ENCODE assay signal across 8 cellular contexts in genomic region chr4:98260579-98261290, GRCh38. TPM values are rescaled to one million over a fixed set of nuclear protein-coding genes. Genes with fewer than 3 reads are reported as not detected.
DNase-seq lines count a peak whose midpoint lies in the region; ATAC-seq, FAIRE-seq and TF ChIP-seq lines count a peak whose summit lies in the region.

No MANE protein-coding gene starts in this region.

- H3K36me3 Mint-ChIP-seq in activated naive CD8-positive, alpha-beta T cell treated with anti-CD3 and anti-CD28 coated beads, Interleukin-2, amount 10 ng/mL, durations not matched to agents 7 days and 5 days, result peaks cover 22% of the 10 kb centered on the region

- FAIRE-seq in pancreas (lab: Jason Lieb, UNC), result no peak

- POLR2A ChIA-PET in activated naive CD8-positive, alpha-beta T cell treated with anti-CD3 and anti-CD28 coated beads, Interleukin-2, amount 10 ng/mL, durations not matched to agents 7 days and 5 days (lab: Charles Lee), result interaction anchor here (0.7 to 3.2 kb wide), 17 partner anchors 8 to 828 kb away, joined by 3 to 27 read pairs (median 5); partner anchors contain the start of genes ADH5, EIF4E, METAP1 and STPG2

- WGBS in pancreas, 2 donors, result 0% methylated on average over 34 to 59 of the region's 59 CpGs
- 0 to 1% methylated on average over 18 to 42 of the region's 59 CpGs for WGBS in thyroid gland, 2 donors

- no peaks in the 10 kb centered on the region for H3K27me3 Mint-ChIP-seq in activated naive CD8-positive, alpha-beta T cell treated with anti-CD3 and anti-CD28 coated beads, Interleukin-2, amount 10 ng/mL, durations not matched to agents 7 days and 5 days

- H3K4me1 ChIP-seq in pancreas, result peaks cover 0 to 12% (median 4%) of the 10 kb centered on the region in 3 donors
- H3K4me1 ChIP-seq in thyroid gland, result peaks cover 3 to 16% of the 10 kb centered on the region in 2 donors

- H3K27me3 ChIP-seq in pancreas, result no peaks in the 10 kb centered on the region
- H3K27me3 ChIP-seq in thyroid gland, result no peaks in the 10 kb centered on the region

- peak overlapping the region; percentile 97 for H3K27ac Mint-ChIP-seq in activated naive CD8-positive, alpha-beta T cell treated with anti-CD3 and anti-CD28 coated beads, Interleukin-2, amount 10 ng/mL, durations not matched to agents 7 days and 5 days

- peak overlapping the region; percentile 95 for H3K4me3 Mint-ChIP-seq in activated naive CD8-positive, alpha-beta T cell treated with anti-CD3 and anti-CD28 coated beads, Interleukin-2, amount 10 ng/mL, durations not matched to agents 7 days and 5 days

- TF ChIP-seq POLR2A in thyroid gland (IDR thresholded peaks at IDR 0.05), result peak; percentile 83 to 96

- H3K36me3 ChIP-seq in pancreas (no peaks in the 10 kb centered on the region), thyroid gland (no peaks in the 10 kb centered on the region)

- peak; percentile 85 for DNase-seq in GM12864 (ENCODE audit: low read depth)
- DNase-seq in NAMALWA (ENCODE audit: low spot score), result peak; percentile 95
- DNase-seq in activated naive CD8-positive, alpha-beta T cell treated with anti-CD3 and anti-CD28 coated beads, Interleukin-2, amount 10 ng/mL, durations not matched to agents 7 days and 5 days, result peak; percentile 91
- DNase-seq in Right ventricle myocardium inferior (ENCODE audit: missing footprints), result peak; percentile 97
- peak; percentile 95 to 98 (median 96) for DNase-seq in pancreas
- peak; percentile 95 to 97 for DNase-seq in thyroid gland

- H3K4me3 ChIP-seq in GM12864 (ENCODE audit: low read depth, low read length) (peak overlapping the region; percentile 82), pancreas (peak overlapping the region; percentile 44 to 91 (median 64)), thyroid gland (replicated peaks in 1 of 3) (peak overlapping the region; percentile 47 to 80 (median 72))

- peaks cover 35% of the 10 kb centered on the region for H3K4me1 Mint-ChIP-seq in activated naive CD8-positive, alpha-beta T cell treated with anti-CD3 and anti-CD28 coated beads, Interleukin-2, amount 10 ng/mL, durations not matched to agents 7 days and 5 days

- H3K27ac ChIP-seq in pancreas (peak overlapping the region; percentile 97 to 99 (median 99)), thyroid gland (peak overlapping the region; percentile 93 to 98 (median 97))

- peaks cover 1% of the 10 kb centered on the region for H3K9me3 Mint-ChIP-seq in activated naive CD8-positive, alpha-beta T cell treated with anti-CD3 and anti-CD28 coated beads, Interleukin-2, amount 10 ng/mL, durations not matched to agents 7 days and 5 days

- TF ChIP-seq CTCF in GM12864 (IDR thresholded peaks at IDR 0.05; ENCODE audit: low read depth, low read length, missing control alignments) (no peak), pancreas (IDR thresholded peaks at IDR 0.05) (no peak), thyroid gland (IDR thresholded peaks at IDR 0.05) (no peak)

- intact Hi-C loops in Right ventricle myocardium inferior (cut with DNase I) (loop anchor here (1.0 to 10.0 kb wide), 4 partner anchors 62 to 737 kb away; partner anchors contain the start of genes METAP1 and STPG2), pancreas (cut with DNase I) (no loop called here), thyroid gland (cut with DNase I) (no loop called here)

- ATAC-seq in HG02571 (IDR thresholded peaks at IDR 0.05; ENCODE audit: unreplicated experiment) (peak; percentile 89), SK-N-SH treated with all-trans-retinoic acid at 6 μM for 48 hours (peak; percentile 89), Right ventricle myocardium inferior (peak; percentile 99), pancreas (peak; percentile 90 to 95 (median 94))
- ATAC-seq in activated naive CD8-positive, alpha-beta T cell treated with anti-CD3 and anti-CD28 coated beads, Interleukin-2, amount 10 ng/mL, durations not matched to agents 7 days and 5 days (ENCODE audit: low read depth), result peak; percentile 90

- H3K9me3 ChIP-seq in pancreas (no peaks in the 10 kb centered on the region), thyroid gland (no peaks in the 10 kb centered on the region)

TF ChIP-seq in SK-N-SH treated with all-trans-retinoic acid at 6 μM for 48 hours, 23 proteins besides CTCF, POLR2A, EP300 and RAD21:
- TF ChIP-seq PATZ1 (CRISPR knock-in tag; IDR thresholded peaks at IDR 0.05; ENCODE audit: borderline replicate concordance) (peak; percentile 84), CREB5 (CRISPR knock-in tag; IDR thresholded peaks at IDR 0.05; ENCODE audit: low read depth) (0 out of 2 replicates have a peak, but pooled peaks have one; percentile 28), ESRRG (CRISPR knock-in tag; IDR thresholded peaks at IDR 0.05) (0 out of 2 replicates have a peak, but pooled peaks have one; percentile 42), ZFP3 (CRISPR knock-in tag; IDR thresholded peaks at IDR 0.05) (no peak), ARNTL (CRISPR knock-in tag; IDR thresholded peaks at IDR 0.05; ENCODE audit: borderline replicate concordance, low read depth) (no peak), ISL1 (CRISPR knock-in tag; IDR thresholded peaks at IDR 0.05) (no peak)

RNA-seq across cellular contexts. Expression of gene RAP1GDS1, which starts 0.4 kb away (rescaled TPM):
- 10 to 100 TPM; 58.2 to 64.5 TPM for total RNA-seq in activated naive CD8-positive, alpha-beta T cell treated with anti-CD3 and anti-CD28 coated beads, Interleukin-2, amount 10 ng/mL, durations not matched to agents 7 days and 5 days
- 14.0 TPM for total RNA-seq in Right ventricle myocardium inferior
- 10 to 100 TPM; 19.0 to 24.9 (median 22.6) TPM for total RNA-seq in pancreas
- polyA plus RNA-seq in pancreas, result 10 to 100 TPM in 1 of 2 donors, 1 to 10 TPM in 1; 6.6 to 10.6 TPM
- total RNA-seq in thyroid gland, result 10 to 100 TPM; 36.2 to 40.9 (median 37.9) TPM

Comparison
In these comparisons a context has a peak if more than half of its experiments do, and no peak if none do; other contexts are left out.
1. Peak in every context shown above with its lines: DNase-seq, ATAC-seq, H3K4me3 ChIP-seq and H3K27ac ChIP-seq.